ENCODE assay signal across 1 cellular context in the genomic region with DNA sequence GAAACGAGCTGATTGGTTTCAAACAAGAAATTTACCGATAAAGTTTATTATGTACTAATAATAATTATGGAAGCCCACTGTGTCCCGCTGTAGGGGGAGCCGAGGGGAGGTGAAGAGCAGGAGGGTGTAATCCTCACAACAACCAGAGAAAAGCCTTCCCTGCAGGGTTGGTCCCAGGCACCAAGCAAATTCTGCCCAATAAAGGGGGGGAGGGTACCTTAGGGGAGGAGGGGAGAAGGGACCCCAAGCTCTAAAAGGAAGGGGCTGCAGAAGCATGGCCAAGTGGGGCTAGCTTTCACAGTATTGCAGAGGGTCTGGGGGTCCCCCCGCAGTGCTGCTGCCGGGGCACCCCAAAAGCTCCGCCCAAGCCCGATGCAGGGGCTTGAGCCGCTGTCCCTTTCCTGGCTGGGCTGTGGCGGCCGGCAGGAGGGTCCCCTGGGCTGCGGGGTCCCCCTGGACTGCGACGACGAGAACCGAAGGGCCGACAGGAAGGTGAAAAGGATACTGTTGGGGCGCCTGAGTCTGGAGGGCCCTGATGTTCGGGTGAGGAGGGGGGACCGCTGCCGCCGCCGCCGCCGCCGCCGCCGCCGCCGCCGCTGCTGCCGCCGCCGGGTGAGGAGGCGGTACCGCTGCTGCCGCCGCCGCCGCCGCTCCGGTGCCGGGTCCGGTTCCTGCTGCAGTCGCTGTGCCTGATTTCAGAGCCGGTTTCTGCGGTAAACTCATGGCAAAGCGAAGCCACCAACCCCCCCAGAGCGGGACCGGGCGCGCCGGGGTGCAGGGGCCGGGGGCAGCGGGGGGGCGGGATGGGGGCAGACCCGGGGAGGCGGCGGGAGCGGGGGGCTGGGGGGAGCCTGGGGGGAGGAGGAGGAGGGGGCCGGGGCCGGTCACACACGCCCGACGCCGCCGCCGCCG.
A peak's percentile ranks its signal among the peaks of the same experiment; 100 is the strongest.
TF ChIP-seq lines count a peak whose summit lies in the region.

No MANE protein-coding gene starts in this region.

TF ChIP-seq in HEK293, 187 proteins besides CTCF, POLR2A, EP300 and RAD21 (continued from another document and continues in another):
- TF ChIP-seq EGR2 (tag by site-specific recombination; IDR thresholded peaks at IDR 0.05; ENCODE audit: low read depth) (no peak), ZBTB21 (tag by site-specific recombination; IDR thresholded peaks at IDR 0.05) (no peak), SETDB1 (IDR thresholded peaks at IDR 0.05; ENCODE audit: insufficient read length, low read length) (no peak), ZNF24 (tag by site-specific recombination; IDR thresholded peaks at IDR 0.05) (no peak), YY1 (tag by site-specific recombination; IDR thresholded peaks at IDR 0.05) (no peak), ZNF747 (tag by site-specific recombination; IDR thresholded peaks at IDR 0.05) (no peak), ZNF561 (tag by site-specific recombination; IDR thresholded peaks at IDR 0.05; ENCODE audit: borderline replicate concordance) (peak; percentile 24; the same call in 1 of the 2 replicates), ZFP69B (tag by site-specific recombination; IDR thresholded peaks at IDR 0.05) (no peak), BCL11A (tag by site-specific recombination; IDR thresholded peaks at IDR 0.05; ENCODE audit: low read depth) (no peak), ZSCAN23 (tag by site-specific recombination; IDR thresholded peaks at IDR 0.05) (no peak), ZNF184 (tag by site-specific recombination; IDR thresholded peaks at IDR 0.05) (no peak), ZNF48 (tag by site-specific recombination; IDR thresholded peaks at IDR 0.05) (no peak), SP2 (tag by site-specific recombination; IDR thresholded peaks at IDR 0.05) (0 out of 2 replicates have a peak, but pooled peaks have one; percentile 10), KLF9 (tag by site-specific recombination; IDR thresholded peaks at IDR 0.05; ENCODE audit: low read depth) (0 out of 2 replicates have a peak, but pooled peaks have one; percentile 22), GLI2 (tag by site-specific recombination; IDR thresholded peaks at IDR 0.05; ENCODE audit: borderline replicate concordance, low read depth) (no peak), ZNF626 (tag by site-specific recombination; IDR thresholded peaks at IDR 0.05) (no peak), ZNF621 (tag by site-specific recombination; IDR thresholded peaks at IDR 0.05) (no peak), SP7 (tag by site-specific recombination; IDR thresholded peaks at IDR 0.05) (peak; percentile 18; the same call in 1 of the 2 replicates), ZNF16 (tag by site-specific recombination; IDR thresholded peaks at IDR 0.05; ENCODE audit: low read depth) (no peak), ZIC2 (tag by site-specific recombination; IDR thresholded peaks at IDR 0.05) (peak; percentile 50), ZNF596 (tag by site-specific recombination; IDR thresholded peaks at IDR 0.05) (no peak), ZNF791 (tag by site-specific recombination; IDR thresholded peaks at IDR 0.05) (no peak), BCL11B (tag by site-specific recombination; IDR thresholded peaks at IDR 0.05; ENCODE audit: low read depth) (no peak; the same call in 1 of the 2 replicates), ZNF654 (tag by site-specific recombination; IDR thresholded peaks at IDR 0.05; ENCODE audit: low read depth) (no peak), SCRT2 (tag by site-specific recombination; IDR thresholded peaks at IDR 0.05) (no peak), GLIS2 (tag by site-specific recombination; IDR thresholded peaks at IDR 0.05) (peak; percentile 80), SCRT1 (tag by site-specific recombination; IDR thresholded peaks at IDR 0.05; ENCODE audit: borderline replicate concordance) (no peak), ZNF354C (tag by site-specific recombination; IDR thresholded peaks at IDR 0.05; ENCODE audit: borderline replicate concordance, low read depth) (no peak), ZNF707 (tag by site-specific recombination; IDR thresholded peaks at IDR 0.05) (no peak), ZNF776 (tag by site-specific recombination; IDR thresholded peaks at IDR 0.05; ENCODE audit: borderline replicate concordance) (no peak), FEZF1 (tag by site-specific recombination; IDR thresholded peaks at IDR 0.05) (no peak), ZNF548 (tag by site-specific recombination; IDR thresholded peaks at IDR 0.05) (no peak), KLF8 (tag by site-specific recombination; IDR thresholded peaks at IDR 0.05) (no peak), MZF1 (tag by site-specific recombination; IDR thresholded peaks at IDR 0.05; ENCODE audit: borderline replicate concordance) (peak; percentile 38; the same call in 1 of the 2 replicates), ZEB2 (tag by site-specific recombination; IDR thresholded peaks at IDR 0.05) (no peak), ZBTB7A (tag by site-specific recombination; IDR thresholded peaks at IDR 0.05; ENCODE audit: low read depth) (0 out of 2 replicates have a peak, but pooled peaks have one; percentile 34)
- TF ChIP-seq, protein P1, sequence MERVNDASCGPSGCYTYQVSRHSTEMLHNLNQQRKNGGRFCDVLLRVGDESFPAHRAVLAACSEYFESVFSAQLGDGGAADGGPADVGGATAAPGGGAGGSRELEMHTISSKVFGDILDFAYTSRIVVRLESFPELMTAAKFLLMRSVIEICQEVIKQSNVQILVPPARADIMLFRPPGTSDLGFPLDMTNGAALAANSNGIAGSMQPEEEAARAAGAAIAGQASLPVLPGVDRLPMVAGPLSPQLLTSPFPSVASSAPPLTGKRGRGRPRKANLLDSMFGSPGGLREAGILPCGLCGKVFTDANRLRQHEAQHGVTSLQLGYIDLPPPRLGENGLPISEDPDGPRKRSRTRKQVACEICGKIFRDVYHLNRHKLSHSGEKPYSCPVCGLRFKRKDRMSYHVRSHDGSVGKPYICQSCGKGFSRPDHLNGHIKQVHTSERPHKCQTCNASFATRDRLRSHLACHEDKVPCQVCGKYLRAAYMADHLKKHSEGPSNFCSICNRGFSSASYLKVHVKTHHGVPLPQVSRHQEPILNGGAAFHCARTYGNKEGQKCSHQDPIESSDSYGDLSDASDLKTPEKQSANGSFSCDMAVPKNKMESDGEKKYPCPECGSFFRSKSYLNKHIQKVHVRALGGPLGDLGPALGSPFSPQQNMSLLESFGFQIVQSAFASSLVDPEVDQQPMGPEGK (tag by site-specific recombination; IDR thresholded peaks at IDR 0.05) = peak; percentile 67; the same call in 1 of the 2 replicates
- TF ChIP-seq, protein P2, sequence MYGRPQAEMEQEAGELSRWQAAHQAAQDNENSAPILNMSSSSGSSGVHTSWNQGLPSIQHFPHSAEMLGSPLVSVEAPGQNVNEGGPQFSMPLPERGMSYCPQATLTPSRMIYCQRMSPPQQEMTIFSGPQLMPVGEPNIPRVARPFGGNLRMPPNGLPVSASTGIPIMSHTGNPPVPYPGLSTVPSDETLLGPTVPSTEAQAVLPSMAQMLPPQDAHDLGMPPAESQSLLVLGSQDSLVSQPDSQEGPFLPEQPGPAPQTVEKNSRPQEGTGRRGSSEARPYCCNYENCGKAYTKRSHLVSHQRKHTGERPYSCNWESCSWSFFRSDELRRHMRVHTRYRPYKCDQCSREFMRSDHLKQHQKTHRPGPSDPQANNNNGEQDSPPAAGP (tag by site-specific recombination; IDR thresholded peaks at IDR 0.05) = no peak
- TF ChIP-seq, protein P3, sequence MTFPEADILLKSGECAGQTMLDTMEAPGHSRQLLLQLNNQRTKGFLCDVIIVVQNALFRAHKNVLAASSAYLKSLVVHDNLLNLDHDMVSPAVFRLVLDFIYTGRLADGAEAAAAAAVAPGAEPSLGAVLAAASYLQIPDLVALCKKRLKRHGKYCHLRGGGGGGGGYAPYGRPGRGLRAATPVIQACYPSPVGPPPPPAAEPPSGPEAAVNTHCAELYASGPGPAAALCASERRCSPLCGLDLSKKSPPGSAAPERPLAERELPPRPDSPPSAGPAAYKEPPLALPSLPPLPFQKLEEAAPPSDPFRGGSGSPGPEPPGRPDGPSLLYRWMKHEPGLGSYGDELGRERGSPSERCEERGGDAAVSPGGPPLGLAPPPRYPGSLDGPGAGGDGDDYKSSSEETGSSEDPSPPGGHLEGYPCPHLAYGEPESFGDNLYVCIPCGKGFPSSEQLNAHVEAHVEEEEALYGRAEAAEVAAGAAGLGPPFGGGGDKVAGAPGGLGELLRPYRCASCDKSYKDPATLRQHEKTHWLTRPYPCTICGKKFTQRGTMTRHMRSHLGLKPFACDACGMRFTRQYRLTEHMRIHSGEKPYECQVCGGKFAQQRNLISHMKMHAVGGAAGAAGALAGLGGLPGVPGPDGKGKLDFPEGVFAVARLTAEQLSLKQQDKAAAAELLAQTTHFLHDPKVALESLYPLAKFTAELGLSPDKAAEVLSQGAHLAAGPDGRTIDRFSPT (tag by site-specific recombination; IDR thresholded peaks at IDR 0.05) = no peak
- TF ChIP-seq, protein P4, sequence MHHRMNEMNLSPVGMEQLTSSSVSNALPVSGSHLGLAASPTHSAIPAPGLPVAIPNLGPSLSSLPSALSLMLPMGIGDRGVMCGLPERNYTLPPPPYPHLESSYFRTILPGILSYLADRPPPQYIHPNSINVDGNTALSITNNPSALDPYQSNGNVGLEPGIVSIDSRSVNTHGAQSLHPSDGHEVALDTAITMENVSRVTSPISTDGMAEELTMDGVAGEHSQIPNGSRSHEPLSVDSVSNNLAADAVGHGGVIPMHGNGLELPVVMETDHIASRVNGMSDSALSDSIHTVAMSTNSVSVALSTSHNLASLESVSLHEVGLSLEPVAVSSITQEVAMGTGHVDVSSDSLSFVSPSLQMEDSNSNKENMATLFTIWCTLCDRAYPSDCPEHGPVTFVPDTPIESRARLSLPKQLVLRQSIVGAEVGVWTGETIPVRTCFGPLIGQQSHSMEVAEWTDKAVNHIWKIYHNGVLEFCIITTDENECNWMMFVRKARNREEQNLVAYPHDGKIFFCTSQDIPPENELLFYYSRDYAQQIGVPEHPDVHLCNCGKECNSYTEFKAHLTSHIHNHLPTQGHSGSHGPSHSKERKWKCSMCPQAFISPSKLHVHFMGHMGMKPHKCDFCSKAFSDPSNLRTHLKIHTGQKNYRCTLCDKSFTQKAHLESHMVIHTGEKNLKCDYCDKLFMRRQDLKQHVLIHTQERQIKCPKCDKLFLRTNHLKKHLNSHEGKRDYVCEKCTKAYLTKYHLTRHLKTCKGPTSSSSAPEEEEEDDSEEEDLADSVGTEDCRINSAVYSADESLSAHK (tag by site-specific recombination; IDR thresholded peaks at IDR 0.05) = no peak
- TF ChIP-seq, protein P5, sequence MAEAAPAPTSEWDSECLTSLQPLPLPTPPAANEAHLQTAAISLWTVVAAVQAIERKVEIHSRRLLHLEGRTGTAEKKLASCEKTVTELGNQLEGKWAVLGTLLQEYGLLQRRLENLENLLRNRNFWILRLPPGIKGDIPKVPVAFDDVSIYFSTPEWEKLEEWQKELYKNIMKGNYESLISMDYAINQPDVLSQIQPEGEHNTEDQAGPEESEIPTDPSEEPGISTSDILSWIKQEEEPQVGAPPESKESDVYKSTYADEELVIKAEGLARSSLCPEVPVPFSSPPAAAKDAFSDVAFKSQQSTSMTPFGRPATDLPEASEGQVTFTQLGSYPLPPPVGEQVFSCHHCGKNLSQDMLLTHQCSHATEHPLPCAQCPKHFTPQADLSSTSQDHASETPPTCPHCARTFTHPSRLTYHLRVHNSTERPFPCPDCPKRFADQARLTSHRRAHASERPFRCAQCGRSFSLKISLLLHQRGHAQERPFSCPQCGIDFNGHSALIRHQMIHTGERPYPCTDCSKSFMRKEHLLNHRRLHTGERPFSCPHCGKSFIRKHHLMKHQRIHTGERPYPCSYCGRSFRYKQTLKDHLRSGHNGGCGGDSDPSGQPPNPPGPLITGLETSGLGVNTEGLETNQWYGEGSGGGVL (tag by site-specific recombination; IDR thresholded peaks at IDR 0.05) = no peak
- TF ChIP-seq, protein P6, sequence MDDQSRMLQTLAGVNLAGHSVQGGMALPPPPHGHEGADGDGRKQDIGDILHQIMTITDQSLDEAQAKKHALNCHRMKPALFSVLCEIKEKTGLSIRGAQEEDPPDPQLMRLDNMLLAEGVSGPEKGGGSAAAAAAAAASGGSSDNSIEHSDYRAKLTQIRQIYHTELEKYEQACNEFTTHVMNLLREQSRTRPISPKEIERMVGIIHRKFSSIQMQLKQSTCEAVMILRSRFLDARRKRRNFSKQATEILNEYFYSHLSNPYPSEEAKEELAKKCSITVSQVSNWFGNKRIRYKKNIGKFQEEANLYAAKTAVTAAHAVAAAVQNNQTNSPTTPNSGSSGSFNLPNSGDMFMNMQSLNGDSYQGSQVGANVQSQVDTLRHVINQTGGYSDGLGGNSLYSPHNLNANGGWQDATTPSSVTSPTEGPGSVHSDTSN (CRISPR knock-in tag; IDR thresholded peaks at IDR 0.05) = no peak
- TF ChIP-seq, protein P7, sequence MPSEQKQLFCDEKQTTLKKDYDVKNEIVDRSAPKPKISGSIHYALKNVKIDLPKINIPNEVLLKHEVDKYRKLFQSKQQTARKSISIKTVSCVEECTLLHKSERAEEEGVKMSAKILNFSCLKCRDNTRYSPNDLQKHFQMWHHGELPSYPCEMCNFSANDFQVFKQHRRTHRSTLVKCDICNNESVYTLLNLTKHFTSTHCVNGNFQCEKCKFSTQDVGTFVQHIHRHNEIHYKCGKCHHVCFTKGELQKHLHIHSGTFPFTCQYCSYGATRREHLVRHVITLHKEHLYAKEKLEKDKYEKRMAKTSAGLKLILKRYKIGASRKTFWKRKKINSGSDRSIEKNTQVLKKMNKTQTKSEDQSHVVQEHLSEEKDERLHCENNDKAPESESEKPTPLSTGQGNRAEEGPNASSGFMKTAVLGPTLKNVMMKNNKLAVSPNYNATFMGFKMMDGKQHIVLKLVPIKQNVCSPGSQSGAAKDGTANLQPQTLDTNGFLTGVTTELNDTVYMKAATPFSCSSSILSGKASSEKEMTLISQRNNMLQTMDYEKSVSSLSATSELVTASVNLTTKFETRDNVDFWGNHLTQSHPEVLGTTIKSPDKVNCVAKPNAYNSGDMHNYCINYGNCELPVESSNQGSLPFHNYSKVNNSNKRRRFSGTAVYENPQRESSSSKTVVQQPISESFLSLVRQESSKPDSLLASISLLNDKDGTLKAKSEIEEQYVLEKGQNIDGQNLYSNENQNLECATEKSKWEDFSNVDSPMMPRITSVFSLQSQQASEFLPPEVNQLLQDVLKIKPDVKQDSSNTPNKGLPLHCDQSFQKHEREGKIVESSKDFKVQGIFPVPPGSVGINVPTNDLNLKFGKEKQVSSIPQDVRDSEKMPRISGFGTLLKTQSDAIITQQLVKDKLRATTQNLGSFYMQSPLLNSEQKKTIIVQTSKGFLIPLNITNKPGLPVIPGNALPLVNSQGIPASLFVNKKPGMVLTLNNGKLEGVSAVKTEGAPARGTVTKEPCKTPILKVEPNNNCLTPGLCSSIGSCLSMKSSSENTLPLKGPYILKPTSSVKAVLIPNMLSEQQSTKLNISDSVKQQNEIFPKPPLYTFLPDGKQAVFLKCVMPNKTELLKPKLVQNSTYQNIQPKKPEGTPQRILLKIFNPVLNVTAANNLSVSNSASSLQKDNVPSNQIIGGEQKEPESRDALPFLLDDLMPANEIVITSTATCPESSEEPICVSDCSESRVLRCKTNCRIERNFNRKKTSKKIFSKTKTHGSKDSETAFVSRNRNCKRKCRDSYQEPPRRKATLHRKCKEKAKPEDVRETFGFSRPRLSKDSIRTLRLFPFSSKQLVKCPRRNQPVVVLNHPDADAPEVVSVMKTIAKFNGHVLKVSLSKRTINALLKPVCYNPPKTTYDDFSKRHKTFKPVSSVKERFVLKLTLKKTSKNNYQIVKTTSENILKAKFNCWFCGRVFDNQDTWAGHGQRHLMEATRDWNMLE (tag by site-specific recombination; conservative IDR thresholded peaks at IDR 0.05; ENCODE audit: low read depth) = no peak
